In the genomic region with DNA sequence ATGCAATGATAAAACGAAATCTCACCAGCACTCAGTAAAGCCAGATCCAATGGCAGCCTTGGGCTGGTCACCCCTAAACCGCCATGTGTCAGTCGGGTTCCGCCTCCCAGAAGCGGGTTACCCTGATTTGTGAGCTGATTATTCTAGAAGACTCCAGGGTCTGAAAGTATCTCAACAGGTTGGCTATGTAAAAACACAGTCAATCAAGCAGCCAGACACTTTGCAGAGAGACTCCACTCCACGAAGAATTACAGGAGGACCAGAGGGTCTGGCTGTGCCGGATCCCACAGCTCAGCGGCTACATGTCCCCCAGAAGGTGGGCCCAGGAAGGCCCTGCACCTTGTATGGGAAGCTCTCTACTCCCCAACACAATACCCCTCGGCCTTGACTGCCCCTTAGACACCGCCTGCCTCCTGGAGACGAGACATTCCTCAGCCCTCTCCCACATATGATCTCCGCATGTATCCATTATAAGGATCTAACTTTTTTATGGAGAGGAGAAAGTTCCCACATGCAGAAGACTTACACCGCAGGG, we compare ENCODE assay signal across 18 cellular contexts.
"Had no signal": no experiment of that assay in that cellular context is flagged by ENCODE, and none has a peak within 500 bp of the region (broad histone marks: within the 10 kb centered on the region; RNA-seq: fewer than 3 reads in every experiment).

No MANE protein-coding gene starts in this region.

- H3K9me3 Mint-ChIP-seq: activated CD4-positive, alpha-beta memory T cell treated with anti-CD3 and anti-CD28 coated beads for 36 hours; activated naive CD8-positive, alpha-beta T cell treated with anti-CD3 and anti-CD28 coated beads for 36 hours; activated T-cell treated with anti-CD3 and anti-CD28 coated beads, Interleukin-2, amount 50 U/mL, for 4 hours; brain; naive B cell; stimulated activated naive CD8-positive, alpha-beta T cell treated with anti-CD3 and anti-CD28 coated beads, Interleukin-15, Interleukin-2, amounts not matched to agents 100 ng/mL and 50 ng/mL, for 24 hours had no signal

- DNase-seq: activated CD4-positive, alpha-beta memory T cell treated with anti-CD3 and anti-CD28 coated beads for 36 hours; activated gamma-delta T cell; activated naive CD8-positive, alpha-beta T cell treated with anti-CD3 and anti-CD28 coated beads for 36 hours; activated T-cell treated with anti-CD3 and anti-CD28 coated beads, Interleukin-2, amount 50 U/mL, for 4 hours; amygdala; central memory CD4-positive, alpha-beta T cell; cortex of kidney; effector CD8-positive, alpha-beta T cell; foreskin keratinocyte; naive B cell; posterior cingulate gyrus; SHP77 treated with DMSO at 0.1 percent for 48 hours; T-helper 1 cell had no signal

- H3K27ac Mint-ChIP-seq: activated CD4-positive, alpha-beta memory T cell treated with anti-CD3 and anti-CD28 coated beads for 36 hours; activated naive CD8-positive, alpha-beta T cell treated with anti-CD3 and anti-CD28 coated beads for 36 hours; naive B cell; stimulated activated naive CD8-positive, alpha-beta T cell treated with anti-CD3 and anti-CD28 coated beads, Interleukin-15, Interleukin-2, amounts not matched to agents 100 ng/mL and 50 ng/mL, for 24 hours had no signal

- H3K36me3 ChIP-seq: neutrophil had no signal

- H3K27me3 Mint-ChIP-seq: activated CD4-positive, alpha-beta memory T cell treated with anti-CD3 and anti-CD28 coated beads for 36 hours; brain; naive B cell; stimulated activated naive CD8-positive, alpha-beta T cell treated with anti-CD3 and anti-CD28 coated beads, Interleukin-15, Interleukin-2, amounts not matched to agents 100 ng/mL and 50 ng/mL, for 24 hours had no signal

- H3K4me1 Mint-ChIP-seq: activated naive CD8-positive, alpha-beta T cell treated with anti-CD3 and anti-CD28 coated beads for 36 hours had no signal

- H3K27ac ChIP-seq: foreskin keratinocyte, neutrophil, VCaP had no signal

- H3K4me3 ChIP-seq: lung had no signal

- H3K4me3 Mint-ChIP-seq: activated CD4-positive, alpha-beta memory T cell treated with anti-CD3 and anti-CD28 coated beads for 36 hours; activated naive CD8-positive, alpha-beta T cell treated with anti-CD3 and anti-CD28 coated beads for 36 hours; activated T-cell treated with anti-CD3 and anti-CD28 coated beads, Interleukin-2, amount 50 U/mL, for 4 hours; naive B cell; stimulated activated naive CD8-positive, alpha-beta T cell treated with anti-CD3 and anti-CD28 coated beads, Interleukin-15, Interleukin-2, amounts not matched to agents 100 ng/mL and 50 ng/mL, for 24 hours had no signal

- H3K36me3 Mint-ChIP-seq: activated CD4-positive, alpha-beta memory T cell treated with anti-CD3 and anti-CD28 coated beads for 36 hours; activated naive CD8-positive, alpha-beta T cell treated with anti-CD3 and anti-CD28 coated beads for 36 hours; naive B cell had no signal

- H3K9me3 ChIP-seq: neutrophil had no signal

- H3K27me3 ChIP-seq: foreskin keratinocyte, neutrophil had no signal
